Comparison of ENCODE assay signal across 8 cellular contexts in genomic region chr6:97049254-97050004, GRCh38.
DNase-seq lines count a peak whose midpoint lies in the region; ATAC-seq and TF ChIP-seq lines count a peak whose summit lies in the region.

No MANE protein-coding gene starts in this region.

- DNase-seq in GM10248 (ENCODE audit: extremely low spot score) = peak; percentile 74
- no peak for DNase-seq in activated CD8-positive, alpha-beta T cell treated with anti-CD3 and anti-CD28 coated beads, Interleukin-2, amount 10 ng/mL, durations not matched to agents 7 days and 5 days
- DNase-seq in stimulated activated CD4-positive, alpha-beta T cell treated with anti-CD3 and anti-CD28 coated beads, Interleukin-2, amount 100 ng/mL, for 4 hours (ENCODE audit: low read depth) = peak; percentile 9
- no peak for DNase-seq in left cardiac atrium
- no peak for DNase-seq in left ventricle myocardium superior
- DNase-seq in OCI-M2 (lab: John Stamatoyannopoulos, UW; ENCODE audit: unreplicated experiment) = no peak

- H3K9me3 Mint-ChIP-seq in activated CD8-positive, alpha-beta T cell treated with anti-CD3 and anti-CD28 coated beads, Interleukin-2, amount 10 ng/mL, durations not matched to agents 7 days and 5 days (ENCODE audit: insufficient read depth) = no peaks in the 10 kb centered on the region

- TF ChIP-seq CTCF in GM10248 (IDR thresholded peaks at IDR 0.05; ENCODE audit: control extremely low read depth, extremely low read depth, low read depth, missing control alignments) = no peak

- H3K27ac Mint-ChIP-seq in activated CD8-positive, alpha-beta T cell treated with anti-CD3 and anti-CD28 coated beads, Interleukin-2, amount 10 ng/mL, durations not matched to agents 7 days and 5 days = no peak overlapping the region

- POLR2A ChIA-PET in GM10248 (lab: Yijun Ruan, JAX) = no interaction called here
- POLR2A ChIA-PET in activated CD8-positive, alpha-beta T cell treated with anti-CD3 and anti-CD28 coated beads, Interleukin-2, amount 10 ng/mL, durations not matched to agents 7 days and 5 days (lab: Charles Lee) = no interaction called here

- intact Hi-C loops in left cardiac atrium (cut with DNase I) = loop anchor here in 1 of 2 donors (10.0 kb wide), 1 partner anchor 425 kb away; no protein-coding TSS in a partner anchor
- intact Hi-C loops in left ventricle myocardium superior (cut with micrococcal nuclease) = no loop called here

- H3K27me3 Mint-ChIP-seq in activated CD8-positive, alpha-beta T cell treated with anti-CD3 and anti-CD28 coated beads, Interleukin-2, amount 10 ng/mL, durations not matched to agents 7 days and 5 days (ENCODE audit: low read depth) = no peaks in the 10 kb centered on the region

- H3K4me3 Mint-ChIP-seq in activated CD8-positive, alpha-beta T cell treated with anti-CD3 and anti-CD28 coated beads, Interleukin-2, amount 10 ng/mL, durations not matched to agents 7 days and 5 days = no peak overlapping the region

- H3K4me1 Mint-ChIP-seq in activated CD8-positive, alpha-beta T cell treated with anti-CD3 and anti-CD28 coated beads, Interleukin-2, amount 10 ng/mL, durations not matched to agents 7 days and 5 days (ENCODE audit: low read depth) = peaks cover 9% of the 10 kb centered on the region

- no peaks in the 10 kb centered on the region for H3K36me3 Mint-ChIP-seq in activated CD8-positive, alpha-beta T cell treated with anti-CD3 and anti-CD28 coated beads, Interleukin-2, amount 10 ng/mL, durations not matched to agents 7 days and 5 days (ENCODE audit: low read depth)

- CTCF ChIA-PET in GM10248 (lab: Yijun Ruan, JAX) = interaction anchor here (0.8 kb wide), 1 partner anchor 9 kb away, joined by 4 read pairs; no protein-coding TSS in a partner anchor
- CTCF ChIA-PET in activated CD8-positive, alpha-beta T cell treated with anti-CD3 and anti-CD28 coated beads, Interleukin-2, amount 10 ng/mL, durations not matched to agents 7 days and 5 days (lab: Charles Lee) = interaction anchor here (1.0 to 1.5 kb wide), 4 partner anchors 9 to 423 kb away, joined by 3 to 4 read pairs (median 4); no protein-coding TSS in a partner anchor

- ATAC-seq in GM19468 (IDR thresholded peaks at IDR 0.05; ENCODE audit: extremely low read depth, unreplicated experiment) = peak; percentile 98
- ATAC-seq in HG03439 (IDR thresholded peaks at IDR 0.05; ENCODE audit: unreplicated experiment) = peak; percentile 95
- ATAC-seq in activated CD8-positive, alpha-beta T cell treated with anti-CD3 and anti-CD28 coated beads, Interleukin-2, amount 10 ng/mL, durations not matched to agents 7 days and 5 days = peak; percentile 42
- ATAC-seq in left cardiac atrium = no peak
- ATAC-seq in left ventricle myocardium superior = no peak

Comparison
In these comparisons a context has a peak if more than half of its experiments do, and no peak if none do; other contexts are left out.
1. DNase-seq: peak in GM10248 (single experiment) and stimulated activated CD4-positive, alpha-beta T cell treated with anti-CD3 and anti-CD28 coated beads, Interleukin-2, amount 100 ng/mL, for 4 hours (single experiment); none in activated CD8-positive, alpha-beta T cell treated with anti-CD3 and anti-CD28 coated beads, Interleukin-2, amount 10 ng/mL, durations not matched to agents 7 days and 5 days (single experiment), left cardiac atrium (single experiment), left ventricle myocardium superior (single experiment) and OCI-M2 (single experiment).
2. ATAC-seq: peak in GM19468 (single experiment), HG03439 (single experiment) and activated CD8-positive, alpha-beta T cell treated with anti-CD3 and anti-CD28 coated beads, Interleukin-2, amount 10 ng/mL, durations not matched to agents 7 days and 5 days (single experiment); none in left cardiac atrium (0 of 2) and left ventricle myocardium superior (single experiment).